Comparison of ENCODE assay signal across 16 cellular contexts in the genomic region with DNA sequence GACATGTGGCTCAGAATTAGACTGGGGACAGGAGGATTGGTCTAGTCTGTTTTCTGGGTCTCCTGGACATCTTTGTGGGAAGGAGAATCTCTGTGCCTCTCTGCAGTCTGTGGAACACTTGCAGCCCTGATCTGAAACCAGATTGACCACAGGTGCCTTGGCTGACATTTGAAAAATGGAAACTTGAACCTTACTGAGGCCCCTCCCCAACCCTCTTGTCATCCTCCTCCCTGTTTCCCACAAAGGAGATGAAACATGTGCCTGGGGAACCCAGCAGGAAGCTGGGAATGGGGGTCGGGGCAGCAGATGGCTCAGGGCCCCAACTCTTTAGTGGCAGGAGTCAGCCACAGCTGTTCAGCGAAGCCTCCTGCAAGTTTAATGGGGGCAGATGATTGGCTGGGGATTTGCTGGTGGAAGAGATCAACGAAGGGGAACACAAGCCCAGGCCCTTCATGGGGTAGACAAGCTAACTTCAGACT. TPM values are rescaled to one million over a fixed set of nuclear protein-coding genes. Genes with fewer than 3 reads are reported as not detected.
DNase-seq lines count a peak whose midpoint lies in the region; ATAC-seq and TF ChIP-seq lines count a peak whose summit lies in the region.
"Had no signal": no experiment of that assay in that cellular context is flagged by ENCODE, and none has a peak within 500 bp of the region (broad histone marks: within the 10 kb centered on the region; RNA-seq: fewer than 3 reads in every experiment).

No MANE protein-coding gene starts in this region.

- no peaks in the 10 kb centered on the region for H3K27me3 ChIP-seq in ectodermal cell (ENCODE audit: control insufficient read depth, insufficient read depth, low read length, poor library complexity, severe bottlenecking)
- H3K27me3 ChIP-seq in heart right ventricle = peaks cover 0 to 15% (median 0%) of the 10 kb centered on the region in 7 donors
- H3K27me3 ChIP-seq: right atrium auricular region, SJSA1 had no signal

- H3K36me3 ChIP-seq in ectodermal cell (ENCODE audit: control insufficient read depth, insufficient read depth, low read length) (peaks cover under 1% of the 10 kb centered on the region), heart right ventricle (no peaks in the 10 kb centered on the region)
- H3K36me3 ChIP-seq: right atrium auricular region, SJSA1, tibial artery had no signal

- H3K4me1 Mint-ChIP-seq in activated CD4-positive, alpha-beta memory T cell treated with anti-CD3 and anti-CD28 coated beads for 36 hours (ENCODE audit: low read depth) = peaks cover 4% of the 10 kb centered on the region

- no peak overlapping the region for H3K4me3 Mint-ChIP-seq in activated CD4-positive, alpha-beta memory T cell treated with anti-CD3 and anti-CD28 coated beads for 36 hours
- H3K4me3 Mint-ChIP-seq: activated T-cell treated with anti-CD3 and anti-CD28 coated beads, Interleukin-2, amount 50 U/mL, for 72 hours had no signal

- intact Hi-C loops in activated CD4-positive, alpha-beta memory T cell treated with anti-CD3 and anti-CD28 coated beads for 36 hours (cut with micrococcal nuclease) = no loop called here
- intact Hi-C loops in heart right ventricle (cut with DNase I) = no loop called here

- CTCF ChIA-PET in activated CD4-positive, alpha-beta memory T cell treated with anti-CD3 and anti-CD28 coated beads for 36 hours (lab: Charles Lee) = interaction anchor here (0.9 to 2.0 kb wide), 8 partner anchors 9 to 491 kb away, joined by 3 to 12 read pairs (median 5); no protein-coding TSS in a partner anchor

- DNase-seq in DMS 273 (lab: John Stamatoyannopoulos, UW; ENCODE audit: unreplicated experiment) (peak; percentile 91), SHP77 (lab: John Stamatoyannopoulos, UW) (no peak), NCI-H1092 treated with DMSO at 0.1 percent for 48 hours (lab: John Stamatoyannopoulos, UW) (no peak), heart right ventricle (no peak)
- no peak for DNase-seq in activated CD4-positive, alpha-beta memory T cell treated with anti-CD3 and anti-CD28 coated beads for 36 hours
- DNase-seq: activated CD4-positive, alpha-beta T cell treated with anti-CD3 and anti-CD28 coated beads for 1 hour; activated T-cell treated with anti-CD3 and anti-CD28 coated beads, Interleukin-2, amount 50 U/mL, for 72 hours; NCI-H1048; NCI-H748 treated with DMSO at 0.1 percent for 48 hours; tibial artery had no signal

- H3K4me1 ChIP-seq in ectodermal cell (ENCODE audit: control insufficient read depth, insufficient read depth, low read length) (no peaks in the 10 kb centered on the region), heart right ventricle (no peaks in the 10 kb centered on the region)
- H3K4me1 ChIP-seq: right atrium auricular region, tibial artery had no signal

- H3K4me3 ChIP-seq in ectodermal cell (ENCODE audit: insufficient read depth, low read depth, low read length) = no peak overlapping the region
- no peak overlapping the region for H3K4me3 ChIP-seq in heart right ventricle
- H3K4me3 ChIP-seq: right atrium auricular region, SJSA1, tibial artery had no signal

- POLR2A ChIA-PET in activated CD4-positive, alpha-beta memory T cell treated with anti-CD3 and anti-CD28 coated beads for 36 hours (lab: Charles Lee) = no interaction called here

- H3K9me3 Mint-ChIP-seq in activated CD4-positive, alpha-beta memory T cell treated with anti-CD3 and anti-CD28 coated beads for 36 hours = no peaks in the 10 kb centered on the region
- H3K9me3 Mint-ChIP-seq: activated T-cell treated with anti-CD3 and anti-CD28 coated beads, Interleukin-2, amount 50 U/mL, for 72 hours had no signal

- H3K27ac ChIP-seq in ectodermal cell (ENCODE audit: insufficient read depth, low read depth, low read length, poor library complexity, severe bottlenecking) (peak overlapping the region; percentile 2), heart right ventricle (no peak overlapping the region)
- H3K27ac ChIP-seq: HL-60, right atrium auricular region, SJSA1, tibial artery had no signal

- 75 to 83% methylated on average over 3 of the region's 3 CpGs for WGBS in ectodermal cell, 2 experiments
- WGBS in heart right ventricle, 2 donors = 75 to 77% methylated on average over 3 of the region's 3 CpGs

- no peaks in the 10 kb centered on the region for H3K9me3 ChIP-seq in ectodermal cell (ENCODE audit: control insufficient read depth, low read length)
- no peaks in the 10 kb centered on the region for H3K9me3 ChIP-seq in heart right ventricle
- H3K9me3 ChIP-seq: right atrium auricular region, SJSA1, tibial artery had no signal

- H3K27ac Mint-ChIP-seq in activated CD4-positive, alpha-beta memory T cell treated with anti-CD3 and anti-CD28 coated beads for 36 hours = no peak overlapping the region
- H3K27ac Mint-ChIP-seq: activated T-cell treated with anti-CD3 and anti-CD28 coated beads, Interleukin-2, amount 50 U/mL, for 72 hours had no signal

- H3K36me3 Mint-ChIP-seq in activated CD4-positive, alpha-beta memory T cell treated with anti-CD3 and anti-CD28 coated beads for 36 hours = no peaks in the 10 kb centered on the region

- ATAC-seq in GM21390 (IDR thresholded peaks at IDR 0.05; ENCODE audit: unreplicated experiment) (peak; percentile 83), HG03439 (IDR thresholded peaks at IDR 0.05; ENCODE audit: unreplicated experiment) (peak; percentile 57), heart right ventricle (no peak)

- TF ChIP-seq CTCF in heart right ventricle (IDR thresholded peaks at IDR 0.05) = no peak

- H3K27me3 Mint-ChIP-seq in activated CD4-positive, alpha-beta memory T cell treated with anti-CD3 and anti-CD28 coated beads for 36 hours = peaks cover 17% of the 10 kb centered on the region

RNA-seq across cellular contexts. Expression of gene VASH2, which starts 18.1 kb away (rescaled TPM):
- polyA plus RNA-seq in ectodermal cell (2013, experiment 1 of 4) = 19.3 TPM
- 19.4 TPM for polyA plus RNA-seq in ectodermal cell (2013, experiment 2 of 4)
- 13.4 TPM for polyA plus RNA-seq in ectodermal cell (2013, experiment 3 of 4)
- 13.8 TPM for polyA plus RNA-seq in ectodermal cell (2013, experiment 4 of 4)
- under 1 TPM; 0.57 to 0.63 TPM for total RNA-seq in activated CD4-positive, alpha-beta memory T cell treated with anti-CD3 and anti-CD28 coated beads for 36 hours
- total RNA-seq in heart right ventricle = 1 to 10 TPM in 2 of 10 donors, under 1 TPM in 8; 0.41 to 1.2 (median 0.81) TPM
- under 1 TPM; 0.37 to 0.42 TPM for polyA plus RNA-seq in heart right ventricle

RNA-seq across cellular contexts. Expression of gene ANGEL2, which starts 47.2 kb away (rescaled TPM):
- polyA plus RNA-seq in ectodermal cell (2013, experiment 1 of 4) = 44.3 TPM
- polyA plus RNA-seq in ectodermal cell (2013, experiment 2 of 4) = 51.0 TPM
- polyA plus RNA-seq in ectodermal cell (2013, experiment 3 of 4) = 37.3 TPM
- polyA plus RNA-seq in ectodermal cell (2013, experiment 4 of 4) = 38.5 TPM
- total RNA-seq in activated CD4-positive, alpha-beta memory T cell treated with anti-CD3 and anti-CD28 coated beads for 36 hours = 10 to 100 TPM; 41.3 to 46.4 TPM
- total RNA-seq in heart right ventricle = 10 to 100 TPM; 13.8 to 22.0 (median 18.6) TPM
- 10 to 100 TPM in 1 of 2 donors, 1 to 10 TPM in 1; 6.1 to 20.0 TPM for polyA plus RNA-seq in heart right ventricle

Comparison
In these comparisons a context has a peak if more than half of its experiments do, and no peak if none do; other contexts are left out.
1. ATAC-seq: peak in GM21390 (single experiment) and HG03439 (single experiment); none in heart right ventricle (0 of 8).